Comparison of ENCODE assay signal across 8 cellular contexts in the genomic region with DNA sequence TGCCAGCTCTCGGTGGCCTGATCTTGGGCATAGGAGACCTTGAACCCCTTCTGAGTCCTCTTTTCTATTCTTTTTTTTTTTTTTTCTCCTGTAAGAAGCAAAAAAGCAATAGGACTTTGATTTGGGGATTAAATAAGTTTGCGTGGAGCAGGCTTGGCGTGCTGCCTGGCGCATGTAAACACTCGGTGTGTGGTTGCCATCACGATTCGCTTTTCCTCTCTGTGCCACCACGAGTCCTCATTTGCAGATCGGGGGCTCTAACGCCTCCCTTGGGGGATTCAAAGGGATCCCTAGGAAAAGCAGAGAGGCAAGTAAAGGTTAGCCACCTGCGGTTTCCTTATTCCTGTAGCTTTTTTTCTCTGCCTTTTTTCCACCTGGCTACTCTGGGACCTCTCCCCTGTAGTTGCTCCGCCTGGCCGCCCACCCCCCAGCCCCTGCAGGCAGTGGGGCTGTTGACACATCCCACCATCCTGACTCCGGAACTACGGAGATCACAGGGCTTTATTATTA. TPM values are rescaled to one million over a fixed set of nuclear protein-coding genes. Genes with fewer than 3 reads are reported as not detected.
DNase-seq lines count a peak whose midpoint lies in the region; ATAC-seq and TF ChIP-seq lines count a peak whose summit lies in the region.

No MANE protein-coding gene starts in this region.

- H3K36me3 ChIP-seq in mesodermal cell (ENCODE audit: control insufficient read depth, insufficient read depth, low read length) (peaks cover 66% of the 10 kb centered on the region), thyroid gland (peaks cover 31% of the 10 kb centered on the region in 2 donors)

- ATAC-seq in effector memory CD8-positive, alpha-beta T cell (replicated peaks) = no peak

- H3K4me1 ChIP-seq in mesodermal cell (ENCODE audit: control insufficient read depth, insufficient read depth, low read length, poor library complexity, severe bottlenecking) = peaks cover 38% of the 10 kb centered on the region
- H3K4me1 ChIP-seq in thyroid gland = peaks cover 32 to 68% of the 10 kb centered on the region in 2 donors

- H3K27ac Mint-ChIP-seq in activated CD4-positive, alpha-beta T cell treated with anti-CD3 and anti-CD28 coated beads, Interleukin-2, amount 10 ng/mL, durations not matched to agents 24 days and 14 days = peak overlapping the region; percentile 80
- H3K27ac Mint-ChIP-seq in T-helper 2 cell treated with Interferon-gamma antibody and Interleukin-4, amounts not matched to agents 5 μg/mL and 100 μg/mL, for 36 hours = peak overlapping the region; percentile 89
- peak overlapping the region; percentile 100 for H3K27ac Mint-ChIP-seq in effector memory CD8-positive, alpha-beta T cell

- DNase-seq in activated CD4-positive, alpha-beta T cell treated with anti-CD3 and anti-CD28 coated beads, Interleukin-2, amount 10 ng/mL, durations not matched to agents 24 days and 14 days = peak; percentile 75
- no peak for DNase-seq in activated CD4-positive, alpha-beta T cell treated with anti-CD3 and anti-CD28 coated beads, Interleukin-2, amount 50 U/mL, for 4 hours
- no peak for DNase-seq in T-helper 2 cell treated with Interferon-gamma antibody and Interleukin-4, amounts not matched to agents 5 μg/mL and 100 μg/mL, for 36 hours (ENCODE audit: low spot score)
- peak in 2 of 3 experiments; percentile 4 to 8 for DNase-seq in effector memory CD8-positive, alpha-beta T cell
- DNase-seq in thyroid gland (peak; percentile 54 to 57), amniotic stem cell (lab: John Stamatoyannopoulos, UW) (no peak), COR-L47 (lab: John Stamatoyannopoulos, UW) (no peak)

- H3K36me3 Mint-ChIP-seq in activated CD4-positive, alpha-beta T cell treated with anti-CD3 and anti-CD28 coated beads, Interleukin-2, amount 10 ng/mL, durations not matched to agents 24 days and 14 days (ENCODE audit: low read depth) = peaks cover 67% of the 10 kb centered on the region
- H3K36me3 Mint-ChIP-seq in T-helper 2 cell treated with Interferon-gamma antibody and Interleukin-4, amounts not matched to agents 5 μg/mL and 100 μg/mL, for 36 hours (ENCODE audit: low read depth) = peaks cover 70% of the 10 kb centered on the region
- peaks cover 80% of the 10 kb centered on the region for H3K36me3 Mint-ChIP-seq in effector memory CD8-positive, alpha-beta T cell (ENCODE audit: insufficient read depth)

- no peaks in the 10 kb centered on the region for H3K27me3 ChIP-seq in thyroid gland

- H3K4me3 ChIP-seq in mesodermal cell (ENCODE audit: extremely low read depth, insufficient read depth, low read length, poor library complexity, severe bottlenecking) = peak overlapping the region; percentile 100
- H3K4me3 ChIP-seq in thyroid gland (replicated peaks in 1 of 3) = peak overlapping the region; percentile 75 to 99 (median 89)

- no peak for TF ChIP-seq CTCF in thyroid gland (IDR thresholded peaks at IDR 0.05)

- peaks cover 61% of the 10 kb centered on the region for H3K4me1 Mint-ChIP-seq in activated CD4-positive, alpha-beta T cell treated with anti-CD3 and anti-CD28 coated beads, Interleukin-2, amount 10 ng/mL, durations not matched to agents 24 days and 14 days
- H3K4me1 Mint-ChIP-seq in T-helper 2 cell treated with Interferon-gamma antibody and Interleukin-4, amounts not matched to agents 5 μg/mL and 100 μg/mL, for 36 hours (ENCODE audit: low read depth) = peaks cover 51% of the 10 kb centered on the region
- peaks cover 63 to 65% of the 10 kb centered on the region in 2 donors for H3K4me1 Mint-ChIP-seq in effector memory CD8-positive, alpha-beta T cell (ENCODE audit: low read depth in 2 of 2)

- intact Hi-C loops in activated CD4-positive, alpha-beta T cell treated with anti-CD3 and anti-CD28 coated beads, Interleukin-2, amount 10 ng/mL, durations not matched to agents 24 days and 14 days (cut with micrococcal nuclease) = loop anchor here (5.0 kb wide), 1 partner anchor 168 kb away; a partner anchor contains a TSS
- intact Hi-C loops in thyroid gland (cut with DNase I) = loop anchor here (10.0 kb wide), 1 partner anchor 71 kb away; a partner anchor contains a TSS

- peaks cover 3% of the 10 kb centered on the region for H3K27me3 Mint-ChIP-seq in activated CD4-positive, alpha-beta T cell treated with anti-CD3 and anti-CD28 coated beads, Interleukin-2, amount 10 ng/mL, durations not matched to agents 24 days and 14 days
- peaks cover 3% of the 10 kb centered on the region for H3K27me3 Mint-ChIP-seq in T-helper 2 cell treated with Interferon-gamma antibody and Interleukin-4, amounts not matched to agents 5 μg/mL and 100 μg/mL, for 36 hours (ENCODE audit: low read depth)
- H3K27me3 Mint-ChIP-seq in effector memory CD8-positive, alpha-beta T cell = no peaks in the 10 kb centered on the region

- H3K9me3 ChIP-seq in mesodermal cell (ENCODE audit: control insufficient read depth, low read length) (no peaks in the 10 kb centered on the region), thyroid gland (no peaks in the 10 kb centered on the region)

- H3K27ac ChIP-seq in mesodermal cell (ENCODE audit: low read depth, low read length, severe bottlenecking) (peak overlapping the region; percentile 95), thyroid gland (peak overlapping the region; percentile 86 to 95 (median 87))

- WGBS in mesodermal cell (ENCODE audit: insufficient coverage in 2 of 2), 2 experiments = 1 to 4% methylated on average over 10 to 11 of the region's 15 CpGs
- WGBS in thyroid gland, 2 donors = 2 to 3% methylated on average over 15 of the region's 15 CpGs

- no peak for TF ChIP-seq POLR2A in thyroid gland (IDR thresholded peaks at IDR 0.05)

- H3K4me3 Mint-ChIP-seq in activated CD4-positive, alpha-beta T cell treated with anti-CD3 and anti-CD28 coated beads, Interleukin-2, amount 10 ng/mL, durations not matched to agents 24 days and 14 days = peak overlapping the region; percentile 100
- peak overlapping the region; percentile 95 for H3K4me3 Mint-ChIP-seq in T-helper 2 cell treated with Interferon-gamma antibody and Interleukin-4, amounts not matched to agents 5 μg/mL and 100 μg/mL, for 36 hours
- H3K4me3 Mint-ChIP-seq in effector memory CD8-positive, alpha-beta T cell = peak overlapping the region; percentile 100

- H3K9me3 Mint-ChIP-seq in activated CD4-positive, alpha-beta T cell treated with anti-CD3 and anti-CD28 coated beads, Interleukin-2, amount 10 ng/mL, durations not matched to agents 24 days and 14 days = peaks cover 4% of the 10 kb centered on the region
- H3K9me3 Mint-ChIP-seq in T-helper 2 cell treated with Interferon-gamma antibody and Interleukin-4, amounts not matched to agents 5 μg/mL and 100 μg/mL, for 36 hours = no peaks in the 10 kb centered on the region
- no peaks in the 10 kb centered on the region for H3K9me3 Mint-ChIP-seq in effector memory CD8-positive, alpha-beta T cell

RNA-seq across cellular contexts. Expression of a gene that starts 1.3 kb away (rescaled TPM):
- 142 and 143 TPM in 2 replicates for total RNA-seq in activated CD4-positive, alpha-beta T cell treated with anti-CD3 and anti-CD28 coated beads, Interleukin-2, amount 10 ng/mL, durations not matched to agents 24 days and 14 days
- 67.5 TPM for polyA plus RNA-seq in mesodermal cell (2013, experiment 1 of 2)
- 70.8 TPM for polyA plus RNA-seq in mesodermal cell (2013, experiment 2 of 2)
- total RNA-seq in thyroid gland = 100 to 1,000 TPM in 2 of 4 donors, 10 to 100 TPM in 2; 70.1 to 129 (median 86.7) TPM

RNA-seq across cellular contexts. Expression of a gene that starts 1.6 kb away (rescaled TPM):
- total RNA-seq in activated CD4-positive, alpha-beta T cell treated with anti-CD3 and anti-CD28 coated beads, Interleukin-2, amount 10 ng/mL, durations not matched to agents 24 days and 14 days = 97.6 and 101 TPM in 2 replicates
- polyA plus RNA-seq in mesodermal cell (2013, experiment 1 of 2) = 34.8 TPM
- 33.0 TPM for polyA plus RNA-seq in mesodermal cell (2013, experiment 2 of 2)
- 10 to 100 TPM; 52.2 to 74.5 (median 65.3) TPM for total RNA-seq in thyroid gland

RNA-seq across cellular contexts. Expression of a gene that starts 56.1 kb away (rescaled TPM):
- 56.2 and 63.4 TPM in 2 replicates for total RNA-seq in activated CD4-positive, alpha-beta T cell treated with anti-CD3 and anti-CD28 coated beads, Interleukin-2, amount 10 ng/mL, durations not matched to agents 24 days and 14 days
- polyA plus RNA-seq in mesodermal cell (2013, experiment 1 of 2) = 32.5 TPM
- polyA plus RNA-seq in mesodermal cell (2013, experiment 2 of 2) = 27.0 TPM
- 10 to 100 TPM; 20.1 to 68.3 (median 47.2) TPM for total RNA-seq in thyroid gland

RNA-seq across cellular contexts. Expression of a gene that starts 56.5 kb away (rescaled TPM):
- total RNA-seq in activated CD4-positive, alpha-beta T cell treated with anti-CD3 and anti-CD28 coated beads, Interleukin-2, amount 10 ng/mL, durations not matched to agents 24 days and 14 days = 0.33 and 0.52 TPM in 2 replicates
- 0.63 TPM for polyA plus RNA-seq in mesodermal cell (2013, experiment 1 of 2)
- polyA plus RNA-seq in mesodermal cell (2013, experiment 2 of 2) = 0.56 TPM
- total RNA-seq in thyroid gland = not detected

RNA-seq across cellular contexts. Expression of a gene that starts 56.6 kb away (rescaled TPM):
- total RNA-seq in activated CD4-positive, alpha-beta T cell treated with anti-CD3 and anti-CD28 coated beads, Interleukin-2, amount 10 ng/mL, durations not matched to agents 24 days and 14 days = 2.2 and 2.6 TPM in 2 replicates
- 28.3 TPM for polyA plus RNA-seq in mesodermal cell (2013, experiment 1 of 2)
- polyA plus RNA-seq in mesodermal cell (2013, experiment 2 of 2) = 23.2 TPM
- total RNA-seq in thyroid gland = 10 to 100 TPM in 3 of 4 donors, 1 to 10 TPM in 1; 7.3 to 30.4 (median 15.8) TPM

Comparison
In these comparisons a context has a peak if more than half of its experiments do, and no peak if none do; other contexts are left out.
1. DNase-seq: peak in activated CD4-positive, alpha-beta T cell treated with anti-CD3 and anti-CD28 coated beads, Interleukin-2, amount 10 ng/mL, durations not matched to agents 24 days and 14 days (single experiment), effector memory CD8-positive, alpha-beta T cell (2 of 3) and thyroid gland (2 of 2); none in activated CD4-positive, alpha-beta T cell treated with anti-CD3 and anti-CD28 coated beads, Interleukin-2, amount 50 U/mL, for 4 hours (0 of 2), T-helper 2 cell treated with Interferon-gamma antibody and Interleukin-4, amounts not matched to agents 5 μg/mL and 100 μg/mL, for 36 hours (single experiment), amniotic stem cell (single experiment) and COR-L47 (single experiment).
2. Peak in every context shown above with its lines, with median percentiles within 50 percentile points of each other: H3K27ac Mint-ChIP-seq and H3K4me3 Mint-ChIP-seq.